Comparison of ENCODE assay signal across 8 cellular contexts in the genomic region with DNA sequence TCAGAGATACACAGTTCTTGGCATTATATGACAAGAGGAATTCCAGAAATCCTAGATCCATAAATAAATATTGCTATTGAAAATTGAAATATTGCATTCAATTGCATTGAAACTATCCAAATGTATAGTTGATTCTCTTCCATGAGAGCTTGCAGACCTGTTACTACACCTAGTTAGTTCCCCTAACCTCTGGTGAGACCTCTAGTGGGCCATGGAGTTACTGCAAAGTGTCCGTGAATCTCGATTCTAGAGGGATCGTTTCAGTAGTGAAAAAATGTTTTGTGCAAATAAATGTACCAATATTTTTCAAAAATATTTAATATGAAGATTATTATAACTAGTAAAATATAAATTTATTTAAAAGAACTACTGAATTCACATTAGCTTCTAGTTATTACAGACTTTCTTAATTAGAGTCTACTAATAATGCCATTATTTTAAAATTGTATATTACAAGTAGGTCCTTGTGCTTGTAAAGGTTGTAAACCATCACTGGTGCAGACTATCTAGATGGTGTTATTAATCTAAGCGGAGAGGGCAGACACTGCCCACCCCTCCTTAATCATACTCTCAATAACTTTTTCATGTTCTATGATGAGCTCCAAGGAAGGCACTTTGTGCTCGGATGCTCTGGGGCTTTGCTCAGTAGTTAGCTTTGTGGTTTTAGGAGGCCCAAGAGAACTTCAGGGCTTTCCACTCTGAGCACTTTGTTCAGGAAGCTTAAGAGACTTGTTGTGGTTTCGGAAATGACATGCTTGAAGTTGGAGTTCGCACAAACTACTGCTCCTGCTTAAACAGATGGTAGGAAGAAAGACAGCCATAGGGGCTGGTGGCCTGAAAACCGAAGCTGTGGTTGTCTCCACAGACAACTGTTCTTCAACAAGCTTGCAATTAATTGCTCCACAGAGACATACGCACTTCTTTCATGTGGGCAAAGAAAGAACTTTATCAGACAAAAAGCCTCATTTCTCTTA. TPM values are rescaled to one million over a fixed set of nuclear protein-coding genes. Genes with fewer than 3 reads are reported as not detected.
A peak's percentile ranks its signal among the peaks of the same experiment; 100 is the strongest.
DNase-seq lines count a peak whose midpoint lies in the region; ATAC-seq, FAIRE-seq and TF ChIP-seq lines count a peak whose summit lies in the region.

No MANE protein-coding gene starts in this region.

- no peak for TF ChIP-seq POLR2A in GM12892 (IDR thresholded peaks at IDR 0.05; ENCODE audit: low read depth, low read length)

- FAIRE-seq in GM12892 (lab: Jason Lieb, UNC), result no peak

- H3K27ac ChIP-seq in RWPE1, result no peak overlapping the region

- POLR2A ChIA-PET in RWPE1 (lab: Yijun Ruan, JAX; ENCODE audit: low non-redundant PET), result interaction anchor here (0.6 kb wide), 1 partner anchor 154 kb away, joined by 3 read pairs; no protein-coding TSS in a partner anchor

- ATAC-seq in GM19455 (IDR thresholded peaks at IDR 0.05; ENCODE audit: unreplicated experiment), result peak; percentile 81
- peak; percentile 77 for ATAC-seq in HG03520 (IDR thresholded peaks at IDR 0.05; ENCODE audit: unreplicated experiment)

- peak; percentile 46 for DNase-seq in DMS114 treated with DMSO at 0.1 percent for 48 hours (lab: John Stamatoyannopoulos, UW; ENCODE audit: unreplicated experiment)
- DNase-seq in RWPE1 (ENCODE audit: low spot score), result peak; percentile 66
- DNase-seq in activated T-helper 9 cell treated with anti-CD3 and anti-CD28 coated beads, Interleukin-2, amount 50 U/mL, for 16 hours (ENCODE audit: low read depth), result peak; percentile 31
- DNase-seq in germinal center (ENCODE audit: low spot score), result peak; percentile 55
- peak; percentile 48 to 67 for DNase-seq in stimulated activated CD4-positive, alpha-beta T cell treated with anti-CD3 and anti-CD28 coated beads, Interleukin-15, amount 100 ng/mL, for 48 hours (ENCODE audit: low read depth in 2 of 2)
- no peak for DNase-seq in GM12892 (ENCODE audit: insufficient read length)

- peak; percentile 81 for TF ChIP-seq CTCF in RWPE1 (conservative IDR thresholded peaks at IDR 0.05; ENCODE audit: low read depth)

- CTCF ChIA-PET in RWPE1 (lab: Yijun Ruan, JAX), result interaction anchor here (0.5 to 1.7 kb wide), 21 partner anchors 8 to 901 kb away, joined by 3 to 12 read pairs (median 3); a partner anchor contains a TSS

RNA-seq across cellular contexts. Expression of a gene that starts 42.8 kb away (rescaled TPM):
- not detected for polyA plus RNA-seq in GM12892 (2012; ENCODE audit: missing spikeins)
